In the genomic region with DNA sequence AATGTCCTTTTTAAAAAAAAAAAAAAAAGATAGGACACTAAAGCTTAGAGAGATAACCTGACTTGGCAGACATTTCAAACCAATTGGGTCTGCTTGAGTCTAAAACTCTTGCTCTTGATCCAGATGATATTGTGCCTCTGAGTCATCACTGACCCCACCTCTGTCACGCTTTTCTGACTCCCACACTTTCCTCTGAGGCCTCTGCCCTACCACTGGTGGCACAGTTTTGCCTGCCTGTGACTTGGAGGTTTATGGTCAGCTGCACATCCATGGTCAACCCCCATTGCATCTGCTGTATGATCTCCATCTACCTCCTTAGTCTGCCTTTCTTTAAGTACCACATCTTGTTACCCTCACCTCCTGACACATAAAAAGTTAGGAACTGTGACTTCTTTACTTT, we compare ENCODE assay signal across 12 cellular contexts.
A peak's percentile ranks its signal among the peaks of the same experiment; 100 is the strongest.
DNase-seq lines count a peak whose midpoint lies in the region; ATAC-seq and TF ChIP-seq lines count a peak whose summit lies in the region.
"Had no signal": no experiment of that assay in that cellular context is flagged by ENCODE, and none has a peak within 500 bp of the region (broad histone marks: within the 10 kb centered on the region; RNA-seq: fewer than 3 reads in every experiment).

No MANE protein-coding gene starts in this region.

- WGBS in adrenal gland, 4 donors: 17 to 75% (median 27%) methylated on average over 1 of the region's 1 CpG
- no CpG with 5 or more reads among the region's 1 CpG for WGBS in neuronal stem cell (ENCODE audit: extremely low coverage in 2 of 2, insufficient read length in 2 of 2, insufficient replicate concordance in 1 of 2), 2 donors

- H3K4ac ChIP-seq in neuronal stem cell (ENCODE audit: low read length): no peak overlapping the region

- H2BK15ac ChIP-seq in neuronal stem cell (ENCODE audit: low read length): no peak overlapping the region

- H3K9me3 ChIP-seq in adrenal gland (replicated peaks in 1 of 3) (no peaks in the 10 kb centered on the region), neuronal stem cell (replicated peaks in 1 of 2; ENCODE audit: control insufficient read depth in 2 of 2, insufficient read depth in 1 of 2, low read depth in 1 of 2, low read length in 2 of 2) (peaks cover 2 to 13% of the 10 kb centered on the region in 2 donors)

- no peak for TF ChIP-seq CTCF in adrenal gland (IDR thresholded peaks at IDR 0.05)

- no peak overlapping the region for H3K4me2 ChIP-seq in neuronal stem cell (ENCODE audit: insufficient read depth, low read length, poor library complexity, severe bottlenecking)

- intact Hi-C loops in adrenal gland (cut with DNase I): no loop called here

- H3K27me3 ChIP-seq in adrenal gland (no peaks in the 10 kb centered on the region), neuronal stem cell (ENCODE audit: control insufficient read depth in 3 of 3, insufficient read depth in 3 of 3, low read depth in 1 of 3, low read length in 3 of 3) (no peaks in the 10 kb centered on the region), H7 (ENCODE audit: control insufficient read depth, insufficient read depth, low read length) (no peaks in the 10 kb centered on the region)

- DNase-seq in adrenal gland (peak in 4 of 7 donors; percentile 10 to 62 (median 25)), neuronal stem cell (ENCODE audit: low spot score) (no peak), H7 (no peak), NCI-H526 treated with DMSO at 0.1 percent for 48 hours (lab: John Stamatoyannopoulos, UW) (no peak)
- DNase-seq: activated naive CD4-positive, alpha-beta T cell treated with anti-CD3 and anti-CD28 coated beads, Interleukin-2, amount 50 U/mL, for 16 hours; effector CD8-positive, alpha-beta T cell; NCI-H1417 had no signal

- no peak overlapping the region for H4K91ac ChIP-seq in neuronal stem cell (ENCODE audit: low read depth, low read length, poor library complexity)

- ATAC-seq in GM18517 (IDR thresholded peaks at IDR 0.05; ENCODE audit: unreplicated experiment): peak; percentile 79
- peak; percentile 90 for ATAC-seq in HG03060 (IDR thresholded peaks at IDR 0.05; ENCODE audit: low read depth, unreplicated experiment)
- ATAC-seq in HG03196 (IDR thresholded peaks at IDR 0.05; ENCODE audit: unreplicated experiment): no peak
- ATAC-seq in HG02852 (IDR thresholded peaks at IDR 0.05; ENCODE audit: unreplicated experiment): no peak

- H3K18ac ChIP-seq in neuronal stem cell (ENCODE audit: low read length): peak overlapping the region; percentile 70

- H4K8ac ChIP-seq in neuronal stem cell (ENCODE audit: low read depth, low read length): no peak overlapping the region

- no peak overlapping the region for H3K27ac ChIP-seq in adrenal gland
- H3K27ac ChIP-seq in neuronal stem cell (replicated peaks; ENCODE audit: low read length): no peak overlapping the region
- H3K27ac ChIP-seq: VCaP had no signal

- H2BK120ac ChIP-seq in neuronal stem cell (ENCODE audit: low read depth, low read length): no peak overlapping the region

- H3K4me3 ChIP-seq in adrenal gland (no peak overlapping the region), neuronal stem cell (ENCODE audit: low read length in 2 of 2) (no peak overlapping the region), H7 (ENCODE audit: insufficient read depth, low read depth, low read length) (no peak overlapping the region)

- H2AFZ ChIP-seq in neuronal stem cell (ENCODE audit: low read length): no peak overlapping the region

- H2BK12ac ChIP-seq in neuronal stem cell (ENCODE audit: low read length): no peak overlapping the region

- H3K79me1 ChIP-seq in neuronal stem cell (ENCODE audit: low read depth, low read length): no peaks in the 10 kb centered on the region

- peaks cover 0 to 7% of the 10 kb centered on the region in 2 donors for H3K4me1 ChIP-seq in adrenal gland (replicated peaks in 1 of 2)
- peaks cover 8 to 23% of the 10 kb centered on the region in 2 donors for H3K4me1 ChIP-seq in neuronal stem cell (ENCODE audit: control insufficient read depth in 2 of 2, insufficient read depth in 1 of 2, low read depth in 1 of 2, low read length in 2 of 2)

- H3K23ac ChIP-seq in neuronal stem cell (ENCODE audit: low read depth, low read length, poor library complexity): no peak overlapping the region

- H2AK5ac ChIP-seq in neuronal stem cell (ENCODE audit: low read depth, low read length): no peak overlapping the region

- no peak overlapping the region for H2BK5ac ChIP-seq in neuronal stem cell (ENCODE audit: low read length)

- H3K14ac ChIP-seq in neuronal stem cell (ENCODE audit: low read length): no peak overlapping the region

- no peak overlapping the region for H3K9ac ChIP-seq in neuronal stem cell (ENCODE audit: low read depth, low read length, poor library complexity)

- TF ChIP-seq POLR2A in adrenal gland (IDR thresholded peaks at IDR 0.05): no peak

- H3K36me3 ChIP-seq in adrenal gland (replicated peaks in 1 of 2) (no peaks in the 10 kb centered on the region), neuronal stem cell (replicated peaks in 1 of 2; ENCODE audit: control insufficient read depth in 2 of 2, insufficient read depth in 2 of 2, low read length in 2 of 2) (no peaks in the 10 kb centered on the region), H7 (replicated peaks; ENCODE audit: control insufficient read depth, insufficient read depth, low read length) (no peaks in the 10 kb centered on the region)

Comparison
In these comparisons a context has a peak if more than half of its experiments do, and no peak if none do; other contexts are left out.
1. ATAC-seq: peak in GM18517 (single experiment) and HG03060 (single experiment); none in HG03196 (single experiment) and HG02852 (single experiment).
2. DNase-seq: peak in adrenal gland (4 of 7); none in neuronal stem cell (single experiment), H7 (single experiment) and NCI-H526 treated with DMSO at 0.1 percent for 48 hours (single experiment).